ENCODE assay signal across 34 cellular contexts in the genomic region with DNA sequence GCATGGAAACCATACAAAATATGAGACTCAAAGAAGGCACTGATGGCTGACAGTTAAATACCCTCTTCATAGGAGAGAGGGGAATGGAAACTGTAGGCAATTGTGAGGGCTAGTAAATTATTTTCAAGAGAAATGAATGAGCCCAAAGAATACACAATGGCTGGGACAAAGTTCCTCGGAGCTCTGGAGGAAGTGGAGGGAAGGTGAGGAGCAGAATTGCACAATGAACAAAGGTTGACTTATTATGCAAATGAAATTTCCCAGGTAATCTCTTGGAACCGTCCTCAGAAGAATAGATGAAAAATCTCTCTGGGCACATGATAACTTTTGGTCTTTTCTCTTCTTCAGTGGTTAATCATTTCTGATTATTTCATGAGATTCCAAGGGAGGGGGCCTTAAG.
"Had no signal": no experiment of that assay in that cellular context is flagged by ENCODE, and none has a peak within 500 bp of the region (broad histone marks: within the 10 kb centered on the region; RNA-seq: fewer than 3 reads in every experiment).

No MANE protein-coding gene starts in this region.

- H3K4me3 ChIP-seq: MG63 had no signal

- H3K36me3 ChIP-seq: MG63 had no signal

- H3K9me3 ChIP-seq: MG63 had no signal

- DNase-seq: Karpas-422, Kasumi-1, MG63, MM.1S, MV-4-11, NCI-H1048, NCI-H1092, NCI-H1092 treated with DMSO at 0.1 percent for 48 hours, NCI-H1105, NCI-H1105 treated with DMSO at 0.1 percent for 48 hours, NCI-H1417, NCI-H1417 treated with DMSO at 0.1 percent for 48 hours, NCI-H1436, NCI-H1436 treated with DMSO at 0.1 percent for 48 hours, NCI-H146, NCI-H1694, NCI-H1694 treated with DMSO at 0.1 percent for 48 hours, NCI-H187, NCI-H187 treated with DMSO at 0.1 percent for 48 hours, NCI-H1930, NCI-H2029, NCI-H2029 treated with DMSO at 0.1 percent for 48 hours, NCI-H2081, NCI-H2081 treated with DMSO at 0.1 percent for 48 hours, NCI-H2107, NCI-H2171, NCI-H2171 treated with DMSO at 0.1 percent for 48 hours, NCI-H2227 treated with DMSO at 0.1 percent for 48 hours, NCI-H226, NCI-H345, NCI-H446, NCI-H446 treated with DMSO at 0.1 percent for 48 hours, NCI-H510A, NCI-H510A treated with DMSO at 0.1 percent for 48 hours had no signal

- H3K27me3 ChIP-seq: MG63 had no signal
